In the genomic region with DNA sequence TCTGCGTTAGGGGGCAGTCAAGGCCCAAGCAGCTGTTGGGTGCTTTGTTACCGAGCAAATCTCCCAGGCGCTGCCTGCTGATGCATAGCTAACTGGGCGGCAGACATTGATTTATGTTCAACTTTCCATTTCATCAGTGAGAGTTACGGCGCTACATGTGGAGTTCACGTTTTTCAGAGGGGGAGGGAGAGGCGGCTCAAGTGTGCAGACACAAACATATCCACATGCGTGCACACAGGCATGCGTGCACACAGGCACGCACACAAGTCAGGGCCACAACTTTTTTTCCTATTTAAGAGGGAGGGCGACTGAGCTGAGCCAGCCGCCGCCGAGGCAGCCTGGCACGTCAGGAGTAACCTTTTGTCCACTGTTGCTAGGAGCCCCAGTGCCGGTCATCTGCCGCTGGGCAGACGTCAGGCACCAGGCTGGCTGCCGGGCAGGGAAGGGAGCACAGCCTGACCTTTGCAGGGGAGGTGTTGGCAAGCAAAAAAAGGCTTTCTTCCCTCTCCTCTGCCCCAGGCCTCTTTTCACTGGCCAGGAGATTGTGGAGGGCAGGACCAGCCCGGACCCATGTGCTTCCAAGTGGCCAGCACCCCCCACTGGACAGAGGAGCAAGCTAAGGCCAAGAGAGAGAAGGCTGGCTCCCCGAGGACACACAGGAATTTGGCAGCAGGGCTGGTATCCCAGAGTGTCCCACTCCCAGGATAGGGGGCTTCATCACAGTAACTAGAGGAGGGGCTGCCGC, we compare ENCODE assay signal across 8 cellular contexts.
A peak's percentile ranks its signal among the peaks of the same experiment; 100 is the strongest.
DNase-seq lines count a peak whose midpoint lies in the region; ATAC-seq and TF ChIP-seq lines count a peak whose summit lies in the region.

No MANE protein-coding gene starts in this region.

- ATAC-seq in left lung (peak; percentile 72), HG03196 (IDR thresholded peaks at IDR 0.05; ENCODE audit: unreplicated experiment) (no peak)

- H3K27me3 ChIP-seq in left lung, result no peaks in the 10 kb centered on the region

- in situ Hi-C loops in G401 (cut with HindIII; ENCODE audit: low sequenced_read_pairs) (no loop called here), GM13977 (cut with MboI; ENCODE audit: low pct_unique_long_range_greater_than_20kb, low sequenced_read_pairs, unreplicated experiment) (no loop called here)

- H3K27ac ChIP-seq in left lung, result peak overlapping the region; percentile 75 to 81

- H3K9me3 ChIP-seq in left lung, result no peaks in the 10 kb centered on the region

- no peaks in the 10 kb centered on the region for H3K36me3 ChIP-seq in left lung

- TF ChIP-seq CTCF in choroid plexus epithelial cell (conservative IDR thresholded peaks at IDR 0.05; ENCODE audit: low read depth, low read length), result peak; percentile 80
- no peak for TF ChIP-seq CTCF in left lung (IDR thresholded peaks at IDR 0.05)
- TF ChIP-seq CTCF in GM13977 (IDR thresholded peaks at IDR 0.05; ENCODE audit: extremely low read depth, insufficient read depth, missing control alignments), result no peak

- DNase-seq in G401 (ENCODE audit: low spot score), result peak; percentile 72
- peak; percentile 82 for DNase-seq in NCI-H226
- peak; percentile 91 for DNase-seq in choroid plexus epithelial cell (ENCODE audit: low read depth)
- peak; percentile 65 to 74 for DNase-seq in left lung
- DNase-seq in stromal cell of bone marrow (ENCODE audit: low read depth), result peak; percentile 68
- DNase-seq in GM13977 (ENCODE audit: low spot score), result no peak
- no peak for DNase-seq in DMS114 treated with DMSO at 0.1 percent for 48 hours (lab: John Stamatoyannopoulos, UW; ENCODE audit: unreplicated experiment)

- H3K4me1 ChIP-seq in left lung, result peaks cover 21 to 37% of the 10 kb centered on the region in 2 donors

- H3K4me3 ChIP-seq in choroid plexus epithelial cell (ENCODE audit: low read depth, low read length), result peak overlapping the region; percentile 14
- H3K4me3 ChIP-seq in left lung, result no peak overlapping the region

- intact Hi-C loops in left lung (cut with DNase I), result no loop called here

Comparison
In these comparisons a context has a peak if more than half of its experiments do, and no peak if none do; other contexts are left out.
1. DNase-seq: peak in G401 (single experiment), NCI-H226 (single experiment), choroid plexus epithelial cell (single experiment), left lung (2 of 2) and stromal cell of bone marrow (single experiment); none in GM13977 (single experiment) and DMS114 treated with DMSO at 0.1 percent for 48 hours (single experiment).